ENCODE assay signal across 8 cellular contexts in the genomic region with DNA sequence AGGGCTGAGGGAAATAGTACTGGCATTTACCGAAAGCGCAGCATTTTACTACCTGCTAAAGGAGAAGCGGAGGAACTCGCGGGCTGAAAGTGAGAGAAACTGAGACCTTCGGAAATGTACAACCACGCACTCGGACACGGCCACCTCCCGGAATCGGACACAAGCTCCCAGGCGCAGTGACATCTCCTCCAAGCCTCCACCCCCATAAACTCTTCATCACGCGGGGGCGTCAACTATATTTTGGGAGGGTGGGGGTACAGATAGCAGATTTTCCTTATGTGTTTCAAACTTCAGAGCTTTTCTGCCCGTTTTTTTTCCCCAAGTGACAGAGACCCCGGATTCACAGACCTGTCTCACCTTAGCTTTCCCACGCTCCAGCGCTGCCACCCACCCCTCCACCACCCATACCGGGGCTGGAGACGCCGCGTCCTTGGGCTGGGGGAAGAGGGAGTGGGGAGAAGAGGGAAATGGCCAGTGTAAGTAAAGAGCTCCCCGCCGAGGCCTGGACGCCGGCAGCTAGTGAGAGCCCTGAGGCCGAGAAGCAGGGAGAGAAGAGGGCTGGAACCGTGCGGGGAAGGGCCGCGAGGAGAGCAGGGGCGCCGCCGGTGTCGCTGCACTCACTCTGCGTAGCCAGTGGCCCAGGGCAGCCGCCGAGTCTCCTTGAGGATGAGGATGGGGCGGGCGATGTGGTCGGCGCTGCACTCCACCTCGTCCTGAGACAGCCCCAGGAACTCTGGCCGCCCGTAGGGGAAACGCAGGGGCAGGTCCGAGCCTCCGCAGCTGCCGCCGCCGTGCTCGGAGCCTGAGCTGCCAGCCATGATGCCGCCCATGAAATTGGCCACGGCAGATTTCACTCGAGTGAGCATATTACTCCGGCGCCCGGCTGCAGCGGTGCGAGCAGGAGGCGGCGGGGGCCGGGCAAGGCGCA. TPM values are rescaled to one million over a fixed set of nuclear protein-coding genes. Genes with fewer than 3 reads are reported as not detected.
DNase-seq lines count a peak whose midpoint lies in the region; ATAC-seq and TF ChIP-seq lines count a peak whose summit lies in the region.

No MANE protein-coding gene starts in this region.

- H3K27me3 Mint-ChIP-seq in Caco-2 (ENCODE audit: insufficient read depth, unreplicated experiment): no peaks in the 10 kb centered on the region
- peaks cover 45% of the 10 kb centered on the region for H3K27me3 Mint-ChIP-seq in stimulated activated naive CD8-positive, alpha-beta T cell treated with anti-CD3 and anti-CD28 coated beads, Interleukin-15, Interleukin-2, amounts not matched to agents 100 ng/mL and 50 ng/mL, for 24 hours

- in situ Hi-C loops in Panc1 (cut with HindIII; ENCODE audit: low pct_unique_long_range_greater_than_20kb, low sequenced_read_pairs): no loop called here

- BruUV-seq in Caco-2 (replicated peaks; lab: Mats Ljungman, UMichigan): TSS peak; percentile 94
- BruUV-seq in Panc1 (replicated peaks; lab: Mats Ljungman, UMichigan): no TSS peak

- peak; percentile 43 to 46 for DNase-seq in Caco-2
- no peak for DNase-seq in Panc1 (ENCODE audit: low read depth, low spot score)
- DNase-seq in cerebellum (ENCODE audit: low spot score): peak; percentile 55
- DNase-seq in left kidney (ENCODE audit: low read depth, low spot score): peak; percentile 74

- H3K4me3 ChIP-seq in Caco-2 (ENCODE audit: low read depth, low read length): peak overlapping the region; percentile 96
- H3K4me3 ChIP-seq in Panc1 (ENCODE audit: low read depth in 2 of 2, low read length in 2 of 2): peak overlapping the region; percentile 75 to 87

- peak overlapping the region; percentile 33 for H3K27ac Mint-ChIP-seq in Caco-2 (ENCODE audit: unreplicated experiment)
- no peak overlapping the region for H3K27ac Mint-ChIP-seq in stimulated activated naive CD8-positive, alpha-beta T cell treated with anti-CD3 and anti-CD28 coated beads, Interleukin-15, Interleukin-2, amounts not matched to agents 100 ng/mL and 50 ng/mL, for 24 hours

- CTCF ChIA-PET in Caco-2 (lab: Charles Lee): interaction anchor here (0.5 to 2.1 kb wide), 8 partner anchors 10 to 135 kb away, joined by 3 to 24 read pairs (median 4); no protein-coding TSS in a partner anchor
- CTCF ChIA-PET in Panc1 (lab: Charles Lee): no interaction called here

- no peaks in the 10 kb centered on the region for H3K9me3 Mint-ChIP-seq in Caco-2 (ENCODE audit: unreplicated experiment)
- H3K9me3 Mint-ChIP-seq in stimulated activated naive CD8-positive, alpha-beta T cell treated with anti-CD3 and anti-CD28 coated beads, Interleukin-15, Interleukin-2, amounts not matched to agents 100 ng/mL and 50 ng/mL, for 24 hours: no peaks in the 10 kb centered on the region

- H3K36me3 ChIP-seq in Caco-2 (ENCODE audit: control insufficient read depth, insufficient read depth, low read length): no peaks in the 10 kb centered on the region
- no peaks in the 10 kb centered on the region for H3K36me3 ChIP-seq in Panc1 (ENCODE audit: control insufficient read depth, insufficient read depth, low read length)

- no peaks in the 10 kb centered on the region for H3K9me3 ChIP-seq in Caco-2
- H3K9me3 ChIP-seq in Panc1 (ENCODE audit: control insufficient read depth, insufficient read depth, low read depth, low read length): no peaks in the 10 kb centered on the region

- H3K36me3 Mint-ChIP-seq in Caco-2 (ENCODE audit: insufficient read depth, unreplicated experiment): peaks cover 37% of the 10 kb centered on the region
- no peaks in the 10 kb centered on the region for H3K36me3 Mint-ChIP-seq in stimulated activated naive CD8-positive, alpha-beta T cell treated with anti-CD3 and anti-CD28 coated beads, Interleukin-15, Interleukin-2, amounts not matched to agents 100 ng/mL and 50 ng/mL, for 24 hours (ENCODE audit: low read depth)

- TF ChIP-seq CTCF in Caco-2 (IDR thresholded peaks at IDR 0.05; ENCODE audit: insufficient read depth in 1 of 2, low read depth in 1 of 2, low read length in 1 of 2, severe bottlenecking in 1 of 2, unreplicated experiment in 1 of 2): no peak
- no peak for TF ChIP-seq CTCF in Panc1 (IDR thresholded peaks at IDR 0.05)

- intact Hi-C loops in Caco-2 (cut with micrococcal nuclease; ENCODE audit: unreplicated experiment) (loop anchor here (1.0 to 5.0 kb wide), 4 partner anchors 73 to 135 kb away; no protein-coding TSS in a partner anchor), Panc1 (cut with micrococcal nuclease; ENCODE audit: unreplicated experiment) (no loop called here)

- peaks cover 21% of the 10 kb centered on the region for H3K4me1 Mint-ChIP-seq in Caco-2 (ENCODE audit: low read depth, unreplicated experiment)
- H3K4me1 Mint-ChIP-seq in stimulated activated naive CD8-positive, alpha-beta T cell treated with anti-CD3 and anti-CD28 coated beads, Interleukin-15, Interleukin-2, amounts not matched to agents 100 ng/mL and 50 ng/mL, for 24 hours (ENCODE audit: low read depth): peaks cover 13% of the 10 kb centered on the region

- peak overlapping the region; percentile 77 for H3K4me3 Mint-ChIP-seq in Caco-2 (ENCODE audit: unreplicated experiment)
- H3K4me3 Mint-ChIP-seq in stimulated activated naive CD8-positive, alpha-beta T cell treated with anti-CD3 and anti-CD28 coated beads, Interleukin-15, Interleukin-2, amounts not matched to agents 100 ng/mL and 50 ng/mL, for 24 hours: peak overlapping the region; percentile 82

- H3K4me1 ChIP-seq in Caco-2 (peaks cover 34% of the 10 kb centered on the region), Panc1 (ENCODE audit: control insufficient read depth, insufficient read depth, low read length) (peaks cover 35% of the 10 kb centered on the region)

- peak; percentile 35 for ATAC-seq in GM19025 (IDR thresholded peaks at IDR 0.05; ENCODE audit: low read depth, unreplicated experiment)
- peak; percentile 32 for ATAC-seq in HG03175 (IDR thresholded peaks at IDR 0.05; ENCODE audit: unreplicated experiment)
- ATAC-seq in Panc1: peak; percentile 78
- no peak for ATAC-seq in GM18873 (IDR thresholded peaks at IDR 0.05; ENCODE audit: low FRiP score, unreplicated experiment)

- H3K27ac ChIP-seq in Panc1 (ENCODE audit: low read length): peak overlapping the region; percentile 84

- POLR2A ChIA-PET in Caco-2 (lab: Charles Lee): interaction anchor here (1.0 to 1.6 kb wide), 2 partner anchors 42 to 67 kb away, joined by 3 to 5 read pairs; no protein-coding TSS in a partner anchor
- POLR2A ChIA-PET in Panc1 (lab: Charles Lee): no interaction called here

- H3K27me3 ChIP-seq in Caco-2 (replicated peaks; ENCODE audit: control insufficient read depth, insufficient read depth, low read length): no peaks in the 10 kb centered on the region
- H3K27me3 ChIP-seq in Panc1 (ENCODE audit: control insufficient read depth, insufficient read depth, low read length): no peaks in the 10 kb centered on the region

RNA-seq across cellular contexts. Expression of a gene that starts 0.8 kb away (rescaled TPM):
- total RNA-seq in Caco-2 (2022) (145 and 151 TPM in 2 replicates), Panc1 (2021; ENCODE audit: unreplicated experiment) (22.9 TPM), cerebellum (26.5 TPM)
- polyA plus RNA-seq in Panc1 (2012; ENCODE audit: insufficient read length): 9.8 TPM
